ENCODE assay signal across 20 cellular contexts in the genomic region with DNA sequence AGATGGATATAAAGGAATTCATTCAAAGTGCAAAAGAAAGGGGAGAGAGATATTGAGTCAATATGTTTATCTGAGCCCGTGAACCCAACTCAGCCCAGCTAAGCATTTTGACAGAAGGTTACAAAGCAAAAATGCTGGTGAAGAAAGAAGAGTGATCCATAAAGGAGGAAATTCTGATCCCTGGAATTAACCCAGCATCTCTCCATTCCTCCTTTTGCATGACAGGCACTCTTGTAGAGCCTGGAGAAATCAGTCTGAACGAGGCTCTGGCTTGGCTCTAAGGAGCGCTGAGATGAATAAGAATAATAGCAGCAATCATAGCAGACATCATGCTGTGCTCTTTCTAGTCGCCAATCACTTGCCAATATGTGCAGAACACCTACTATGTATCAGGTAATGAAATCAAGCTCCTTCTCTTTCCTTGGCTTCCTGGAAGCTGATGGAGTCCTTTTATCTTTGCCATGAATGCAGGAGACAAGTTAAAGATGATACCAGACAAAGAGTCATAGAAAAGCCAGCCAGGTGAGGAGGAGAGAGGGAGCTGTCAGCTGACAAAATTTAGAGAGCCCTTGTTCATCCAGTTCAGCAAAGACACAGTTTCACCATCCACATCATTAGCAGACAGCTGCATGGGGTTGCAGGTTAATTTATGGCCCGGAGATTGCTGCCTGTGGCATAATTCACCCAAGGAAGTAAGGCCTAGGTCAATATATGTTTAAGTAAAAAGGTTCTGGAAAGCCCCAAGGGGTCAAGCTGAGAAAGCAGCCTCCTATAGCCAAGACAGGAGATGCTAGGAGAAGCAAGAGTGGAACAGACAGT.
"Had no signal": no experiment of that assay in that cellular context is flagged by ENCODE, and none has a peak within 500 bp of the region (broad histone marks: within the 10 kb centered on the region; RNA-seq: fewer than 3 reads in every experiment).

No MANE protein-coding gene starts in this region.

- H3K9me3 ChIP-seq: adrenal gland, right atrium auricular region, transverse colon had no signal

- H2AFZ ChIP-seq: hepatocyte had no signal

- H3K27ac ChIP-seq: adrenal gland, hepatocyte, right atrium auricular region, transverse colon had no signal

- H3K27me3 ChIP-seq: adrenal gland, hepatocyte, right atrium auricular region, transverse colon had no signal

- H3K79me2 ChIP-seq: hepatocyte had no signal

- DNase-seq: activated CD4-positive, alpha-beta memory T cell treated with anti-CD3 and anti-CD28 coated beads, Interleukin-2, amount 10 ng/mL, durations not matched to agents 7 days and 5 days; activated CD4-positive, alpha-beta T cell treated with anti-CD3 and anti-CD28 coated beads for 36 hours; activated naive CD4-positive, alpha-beta T cell treated with anti-CD3 and anti-CD28 coated beads, Interleukin-2, amount 50 U/mL, for 16 hours; activated T-cell treated with anti-CD3 and anti-CD28 coated beads, Interleukin-2, amount 50 U/mL, for 24 hours; adrenal gland; kidney; left ventricle myocardium superior; natural killer cell; nucleus accumbens; stimulated activated CD4-positive, alpha-beta T cell treated with anti-CD3 and anti-CD28 coated beads, Interleukin-15, amount 100 ng/mL, for 24 hours; stimulated activated CD4-positive, alpha-beta T cell treated with anti-CD3 and anti-CD28 coated beads, Interleukin-4, amount 100 ng/mL, for 1 hour; stimulated activated naive CD4-positive, alpha-beta T cell treated with Interleukin-2 at 50 U/mL for 16 hours; substantia nigra; T-helper 17 cell; transverse colon had no signal

- FAIRE-seq: colon, endometrium, kidney had no signal

- H3K4me3 ChIP-seq: adrenal gland, hepatocyte, right atrium auricular region, transverse colon had no signal

- H3K36me3 ChIP-seq: adrenal gland, right atrium auricular region, transverse colon had no signal

- H3K4me1 ChIP-seq: adrenal gland, right atrium auricular region, transverse colon had no signal

- ATAC-seq: activated CD4-positive, alpha-beta T cell treated with anti-CD3 and anti-CD28 coated beads for 36 hours; esophagus mucosa; left ventricle myocardium superior; natural killer cell; T-helper 17 cell had no signal

- H3K4me2 ChIP-seq: hepatocyte had no signal
